In the genomic region with DNA sequence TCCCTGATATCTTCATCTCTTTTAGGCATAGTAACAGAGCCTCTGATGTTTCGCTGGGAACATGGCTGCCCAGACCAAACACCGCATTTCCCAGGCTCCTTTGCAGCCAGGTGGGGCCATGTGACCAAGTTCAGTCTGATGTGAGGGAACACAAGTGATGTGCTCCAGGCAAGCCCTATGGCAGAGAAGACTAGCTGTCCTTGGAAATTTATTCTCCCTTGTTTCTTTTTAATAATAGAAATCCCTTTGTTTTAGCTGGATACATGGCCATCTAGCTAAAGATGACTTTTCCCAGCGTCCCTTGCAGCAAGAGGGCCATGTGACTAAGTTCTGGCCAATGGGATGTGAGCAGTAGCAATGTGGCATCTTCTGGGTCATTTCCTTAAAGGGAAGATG, we compare ENCODE assay signal across 2 cellular contexts.
TF ChIP-seq lines count a peak whose summit lies in the region.

No MANE protein-coding gene starts in this region.

TF ChIP-seq in IMR-90, 13 proteins besides CTCF, POLR2A, EP300 and RAD21:
- TF ChIP-seq, protein P1, sequence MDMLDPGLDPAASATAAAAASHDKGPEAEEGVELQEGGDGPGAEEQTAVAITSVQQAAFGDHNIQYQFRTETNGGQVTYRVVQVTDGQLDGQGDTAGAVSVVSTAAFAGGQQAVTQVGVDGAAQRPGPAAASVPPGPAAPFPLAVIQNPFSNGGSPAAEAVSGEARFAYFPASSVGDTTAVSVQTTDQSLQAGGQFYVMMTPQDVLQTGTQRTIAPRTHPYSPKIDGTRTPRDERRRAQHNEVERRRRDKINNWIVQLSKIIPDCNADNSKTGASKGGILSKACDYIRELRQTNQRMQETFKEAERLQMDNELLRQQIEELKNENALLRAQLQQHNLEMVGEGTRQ (IDR thresholded peaks at IDR 0.05; ENCODE audit: low read depth, low read length), result peak; percentile 38; the same call in 1 of the 2 replicates
- no peak for TF ChIP-seq MAZ (IDR thresholded peaks at IDR 0.05; ENCODE audit: borderline replicate concordance, low read depth, low read length)

TF ChIP-seq in K562, 482 proteins besides CTCF, POLR2A, EP300 and RAD21:
- TF ChIP-seq NR2C2 (CRISPR knock-in tag; IDR thresholded peaks at IDR 0.05) (no peak), NR2C2 (tag; IDR thresholded peaks at IDR 0.05) (peak; percentile 41; the same call in 1 of the 2 replicates), HMG20B (CRISPR knock-in tag; IDR thresholded peaks at IDR 0.05) (no peak), KAT2B (IDR thresholded peaks at IDR 0.05; ENCODE audit: low read depth, low read length) (no peak), MAFF (IDR thresholded peaks at IDR 0.05; ENCODE audit: low read length) (no peak), PPARD (CRISPR knock-in tag; IDR thresholded peaks at IDR 0.05) (no peak), CBFA2T2 (conservative IDR thresholded peaks at IDR 0.05) (0 out of 2 replicates have a peak, but pooled peaks have one; percentile 7), CSDE1 (IDR thresholded peaks at IDR 0.05) (no peak), SRSF3 (IDR thresholded peaks at IDR 0.05; ENCODE audit: insufficient read depth, low read length) (no peak), ZNF583 (CRISPR knock-in tag; IDR thresholded peaks at IDR 0.05) (no peak), PHF20 (IDR thresholded peaks at IDR 0.05; ENCODE audit: partially characterized antibody) (no peak), TGIF2 (CRISPR knock-in tag; IDR thresholded peaks at IDR 0.05) (no peak), MTF1 (CRISPR knock-in tag; IDR thresholded peaks at IDR 0.05; ENCODE audit: borderline replicate concordance) (no peak), ZNF408 (CRISPR knock-in tag; IDR thresholded peaks at IDR 0.05; ENCODE audit: low read depth) (no peak), ZFP1 (CRISPR knock-in tag; IDR thresholded peaks at IDR 0.05) (no peak), RAD51 (IDR thresholded peaks at IDR 0.05; ENCODE audit: borderline replicate concordance, low read depth) (peak; percentile 88), ZNF143 (CRISPR knock-in tag; IDR thresholded peaks at IDR 0.05) (peak; percentile 66), MCM7 (IDR thresholded peaks at IDR 0.05) (no peak), SMARCA4 (IDR thresholded peaks at IDR 0.05) (no peak), ZNF133 (CRISPR knock-in tag; IDR thresholded peaks at IDR 0.05) (no peak), JUN (IDR thresholded peaks at IDR 0.05; ENCODE audit: borderline replicate concordance, low read depth, low read length) (no peak), JUN (CRISPR knock-in tag; IDR thresholded peaks at IDR 0.05; ENCODE audit: borderline replicate concordance) (no peak), YY1 (IDR thresholded peaks at IDR 0.05; ENCODE audit: borderline replicate concordance in 1 of 3, control insufficient read depth in 1 of 3, extremely low read depth in 1 of 3, insufficient read depth in 3 of 3, insufficient read length in 1 of 3, insufficient replicate concordance in 2 of 3, low read depth in 1 of 3, low read length in 2 of 3) (peak in 1 of 3 experiments; percentile 54)
- TF ChIP-seq, protein P2, sequence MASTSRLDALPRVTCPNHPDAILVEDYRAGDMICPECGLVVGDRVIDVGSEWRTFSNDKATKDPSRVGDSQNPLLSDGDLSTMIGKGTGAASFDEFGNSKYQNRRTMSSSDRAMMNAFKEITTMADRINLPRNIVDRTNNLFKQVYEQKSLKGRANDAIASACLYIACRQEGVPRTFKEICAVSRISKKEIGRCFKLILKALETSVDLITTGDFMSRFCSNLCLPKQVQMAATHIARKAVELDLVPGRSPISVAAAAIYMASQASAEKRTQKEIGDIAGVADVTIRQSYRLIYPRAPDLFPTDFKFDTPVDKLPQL (IDR thresholded peaks at IDR 0.05; ENCODE audit: extremely low read depth, insufficient read length), result no peak
- TF ChIP-seq, protein P3, sequence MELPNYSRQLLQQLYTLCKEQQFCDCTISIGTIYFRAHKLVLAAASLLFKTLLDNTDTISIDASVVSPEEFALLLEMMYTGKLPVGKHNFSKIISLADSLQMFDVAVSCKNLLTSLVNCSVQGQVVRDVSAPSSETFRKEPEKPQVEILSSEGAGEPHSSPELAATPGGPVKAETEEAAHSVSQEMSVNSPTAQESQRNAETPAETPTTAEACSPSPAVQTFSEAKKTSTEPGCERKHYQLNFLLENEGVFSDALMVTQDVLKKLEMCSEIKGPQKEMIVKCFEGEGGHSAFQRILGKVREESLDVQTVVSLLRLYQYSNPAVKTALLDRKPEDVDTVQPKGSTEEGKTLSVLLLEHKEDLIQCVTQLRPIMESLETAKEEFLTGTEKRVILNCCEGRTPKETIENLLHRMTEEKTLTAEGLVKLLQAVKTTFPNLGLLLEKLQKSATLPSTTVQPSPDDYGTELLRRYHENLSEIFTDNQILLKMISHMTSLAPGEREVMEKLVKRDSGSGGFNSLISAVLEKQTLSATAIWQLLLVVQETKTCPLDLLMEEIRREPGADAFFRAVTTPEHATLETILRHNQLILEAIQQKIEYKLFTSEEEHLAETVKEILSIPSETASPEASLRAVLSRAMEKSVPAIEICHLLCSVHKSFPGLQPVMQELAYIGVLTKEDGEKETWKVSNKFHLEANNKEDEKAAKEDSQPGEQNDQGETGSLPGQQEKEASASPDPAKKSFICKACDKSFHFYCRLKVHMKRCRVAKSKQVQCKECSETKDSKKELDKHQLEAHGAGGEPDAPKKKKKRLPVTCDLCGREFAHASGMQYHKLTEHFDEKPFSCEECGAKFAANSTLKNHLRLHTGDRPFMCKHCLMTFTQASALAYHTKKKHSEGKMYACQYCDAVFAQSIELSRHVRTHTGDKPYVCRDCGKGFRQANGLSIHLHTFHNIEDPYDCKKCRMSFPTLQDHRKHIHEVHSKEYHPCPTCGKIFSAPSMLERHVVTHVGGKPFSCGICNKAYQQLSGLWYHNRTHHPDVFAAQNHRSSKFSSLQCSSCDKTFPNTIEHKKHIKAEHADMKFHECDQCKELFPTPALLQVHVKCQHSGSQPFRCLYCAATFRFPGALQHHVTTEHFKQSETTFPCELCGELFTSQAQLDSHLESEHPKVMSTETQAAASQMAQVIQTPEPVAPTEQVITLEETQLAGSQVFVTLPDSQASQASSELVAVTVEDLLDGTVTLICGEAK (IDR thresholded peaks at IDR 0.05), result no peak
- TF ChIP-seq, protein P3 (CRISPR knock-in tag; IDR thresholded peaks at IDR 0.05), result no peak
- TF ChIP-seq, protein P4, sequence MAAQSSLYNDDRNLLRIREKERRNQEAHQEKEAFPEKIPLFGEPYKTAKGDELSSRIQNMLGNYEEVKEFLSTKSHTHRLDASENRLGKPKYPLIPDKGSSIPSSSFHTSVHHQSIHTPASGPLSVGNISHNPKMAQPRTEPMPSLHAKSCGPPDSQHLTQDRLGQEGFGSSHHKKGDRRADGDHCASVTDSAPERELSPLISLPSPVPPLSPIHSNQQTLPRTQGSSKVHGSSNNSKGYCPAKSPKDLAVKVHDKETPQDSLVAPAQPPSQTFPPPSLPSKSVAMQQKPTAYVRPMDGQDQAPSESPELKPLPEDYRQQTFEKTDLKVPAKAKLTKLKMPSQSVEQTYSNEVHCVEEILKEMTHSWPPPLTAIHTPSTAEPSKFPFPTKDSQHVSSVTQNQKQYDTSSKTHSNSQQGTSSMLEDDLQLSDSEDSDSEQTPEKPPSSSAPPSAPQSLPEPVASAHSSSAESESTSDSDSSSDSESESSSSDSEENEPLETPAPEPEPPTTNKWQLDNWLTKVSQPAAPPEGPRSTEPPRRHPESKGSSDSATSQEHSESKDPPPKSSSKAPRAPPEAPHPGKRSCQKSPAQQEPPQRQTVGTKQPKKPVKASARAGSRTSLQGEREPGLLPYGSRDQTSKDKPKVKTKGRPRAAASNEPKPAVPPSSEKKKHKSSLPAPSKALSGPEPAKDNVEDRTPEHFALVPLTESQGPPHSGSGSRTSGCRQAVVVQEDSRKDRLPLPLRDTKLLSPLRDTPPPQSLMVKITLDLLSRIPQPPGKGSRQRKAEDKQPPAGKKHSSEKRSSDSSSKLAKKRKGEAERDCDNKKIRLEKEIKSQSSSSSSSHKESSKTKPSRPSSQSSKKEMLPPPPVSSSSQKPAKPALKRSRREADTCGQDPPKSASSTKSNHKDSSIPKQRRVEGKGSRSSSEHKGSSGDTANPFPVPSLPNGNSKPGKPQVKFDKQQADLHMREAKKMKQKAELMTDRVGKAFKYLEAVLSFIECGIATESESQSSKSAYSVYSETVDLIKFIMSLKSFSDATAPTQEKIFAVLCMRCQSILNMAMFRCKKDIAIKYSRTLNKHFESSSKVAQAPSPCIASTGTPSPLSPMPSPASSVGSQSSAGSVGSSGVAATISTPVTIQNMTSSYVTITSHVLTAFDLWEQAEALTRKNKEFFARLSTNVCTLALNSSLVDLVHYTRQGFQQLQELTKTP (IDR thresholded peaks at IDR 0.05; ENCODE audit: low read depth in 1 of 2, partially characterized antibody in 2 of 2), result peak in 1 of 2 experiments; percentile 92
- TF ChIP-seq, protein P5, sequence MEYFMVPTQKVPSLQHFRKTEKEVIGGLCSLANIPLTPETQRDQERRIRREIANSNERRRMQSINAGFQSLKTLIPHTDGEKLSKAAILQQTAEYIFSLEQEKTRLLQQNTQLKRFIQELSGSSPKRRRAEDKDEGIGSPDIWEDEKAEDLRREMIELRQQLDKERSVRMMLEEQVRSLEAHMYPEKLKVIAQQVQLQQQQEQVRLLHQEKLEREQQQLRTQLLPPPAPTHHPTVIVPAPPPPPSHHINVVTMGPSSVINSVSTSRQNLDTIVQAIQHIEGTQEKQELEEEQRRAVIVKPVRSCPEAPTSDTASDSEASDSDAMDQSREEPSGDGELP (CRISPR knock-in tag; IDR thresholded peaks at IDR 0.05; ENCODE audit: borderline replicate concordance), result no peak
- TF ChIP-seq, protein P6, sequence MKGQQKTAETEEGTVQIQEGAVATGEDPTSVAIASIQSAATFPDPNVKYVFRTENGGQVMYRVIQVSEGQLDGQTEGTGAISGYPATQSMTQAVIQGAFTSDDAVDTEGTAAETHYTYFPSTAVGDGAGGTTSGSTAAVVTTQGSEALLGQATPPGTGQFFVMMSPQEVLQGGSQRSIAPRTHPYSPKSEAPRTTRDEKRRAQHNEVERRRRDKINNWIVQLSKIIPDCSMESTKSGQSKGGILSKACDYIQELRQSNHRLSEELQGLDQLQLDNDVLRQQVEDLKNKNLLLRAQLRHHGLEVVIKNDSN (CRISPR knock-in tag; IDR thresholded peaks at IDR 0.05), result peak; percentile 88
- TF ChIP-seq, protein P1 (CRISPR knock-in tag; IDR thresholded peaks at IDR 0.05), result peak; percentile 85
- TF ChIP-seq, protein P7, sequence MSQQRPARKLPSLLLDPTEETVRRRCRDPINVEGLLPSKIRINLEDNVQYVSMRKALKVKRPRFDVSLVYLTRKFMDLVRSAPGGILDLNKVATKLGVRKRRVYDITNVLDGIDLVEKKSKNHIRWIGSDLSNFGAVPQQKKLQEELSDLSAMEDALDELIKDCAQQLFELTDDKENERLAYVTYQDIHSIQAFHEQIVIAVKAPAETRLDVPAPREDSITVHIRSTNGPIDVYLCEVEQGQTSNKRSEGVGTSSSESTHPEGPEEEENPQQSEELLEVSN (IDR thresholded peaks at IDR 0.05; ENCODE audit: borderline replicate concordance in 1 of 2, extremely low read depth in 1 of 2, insufficient read depth in 1 of 2, insufficient read length in 1 of 2, low read depth in 1 of 2, low read length in 1 of 2, poor library complexity in 1 of 2, severe bottlenecking in 1 of 2), result no peak
- TF ChIP-seq, protein P8, sequence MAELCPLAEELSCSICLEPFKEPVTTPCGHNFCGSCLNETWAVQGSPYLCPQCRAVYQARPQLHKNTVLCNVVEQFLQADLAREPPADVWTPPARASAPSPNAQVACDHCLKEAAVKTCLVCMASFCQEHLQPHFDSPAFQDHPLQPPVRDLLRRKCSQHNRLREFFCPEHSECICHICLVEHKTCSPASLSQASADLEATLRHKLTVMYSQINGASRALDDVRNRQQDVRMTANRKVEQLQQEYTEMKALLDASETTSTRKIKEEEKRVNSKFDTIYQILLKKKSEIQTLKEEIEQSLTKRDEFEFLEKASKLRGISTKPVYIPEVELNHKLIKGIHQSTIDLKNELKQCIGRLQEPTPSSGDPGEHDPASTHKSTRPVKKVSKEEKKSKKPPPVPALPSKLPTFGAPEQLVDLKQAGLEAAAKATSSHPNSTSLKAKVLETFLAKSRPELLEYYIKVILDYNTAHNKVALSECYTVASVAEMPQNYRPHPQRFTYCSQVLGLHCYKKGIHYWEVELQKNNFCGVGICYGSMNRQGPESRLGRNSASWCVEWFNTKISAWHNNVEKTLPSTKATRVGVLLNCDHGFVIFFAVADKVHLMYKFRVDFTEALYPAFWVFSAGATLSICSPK (IDR thresholded peaks at IDR 0.05; ENCODE audit: borderline replicate concordance), result no peak
